Comparison of ENCODE assay signal across 1 cellular context in genomic region chr22:49998718-49999062, GRCh38.
TF ChIP-seq lines count a peak whose summit lies in the region.

No MANE protein-coding gene starts in this region.

TF ChIP-seq in WTC11, 78 proteins besides CTCF, POLR2A, EP300 and RAD21:
- TF ChIP-seq NFYB (CRISPR knock-in tag; conservative IDR thresholded peaks at IDR 0.05; ENCODE audit: low read depth): 0 out of 2 replicates have a peak, but pooled peaks have one; percentile 13
- no peak for TF ChIP-seq CBFB (CRISPR knock-in tag; IDR thresholded peaks at IDR 0.05; ENCODE audit: low read depth)
- no peak for TF ChIP-seq TEAD1 (CRISPR knock-in tag; IDR thresholded peaks at IDR 0.05)
- TF ChIP-seq ZBTB43 (CRISPR knock-in tag; IDR thresholded peaks at IDR 0.05): 0 out of 2 replicates have a peak, but pooled peaks have one; percentile 81
- TF ChIP-seq NFE2L1 (CRISPR knock-in tag; IDR thresholded peaks at IDR 0.05): peak; percentile 27; the same call in 1 of the 2 replicates
